1 cellular context compared by ENCODE assay signal in genomic region chr5:109989994-109990722, GRCh38.
TF ChIP-seq lines count a peak whose summit lies in the region.

No MANE protein-coding gene starts in this region.

TF ChIP-seq in HepG2, 621 proteins besides CTCF, POLR2A, EP300 and RAD21 (continued from another document and continues in another):
- TF ChIP-seq RNF219 (CRISPR knock-in tag; IDR thresholded peaks at IDR 0.05) = no peak
- TF ChIP-seq KDM6A (CRISPR knock-in tag; IDR thresholded peaks at IDR 0.05; ENCODE audit: low read depth) = peak; percentile 84
- no peak for TF ChIP-seq FOXA1 (IDR thresholded peaks at IDR 0.05)
- TF ChIP-seq FOXA1 (CRISPR knock-in tag; IDR thresholded peaks at IDR 0.05) = peak; percentile 31; the same call in 1 of the 2 replicates
- TF ChIP-seq GMEB2 (CRISPR knock-in tag; IDR thresholded peaks at IDR 0.05; ENCODE audit: low read depth) = no peak
- peak in 1 of 2 experiments; percentile 38; a peak in 1 of 4 replicates for TF ChIP-seq KLF16 (CRISPR knock-in tag; IDR thresholded peaks at IDR 0.05)
- TF ChIP-seq SP1 (IDR thresholded peaks at IDR 0.05) = no peak
- no peak for TF ChIP-seq SP1 (CRISPR knock-in tag; IDR thresholded peaks at IDR 0.05)
- no peak for TF ChIP-seq HMGXB3 (CRISPR knock-in tag; IDR thresholded peaks at IDR 0.05; ENCODE audit: borderline replicate concordance)
- peak; percentile 47; the same call in 1 of the 2 replicates for TF ChIP-seq HNF1B (CRISPR knock-in tag; IDR thresholded peaks at IDR 0.05)
- TF ChIP-seq CBX5 (CRISPR knock-in tag; IDR thresholded peaks at IDR 0.05; ENCODE audit: borderline replicate concordance) = no peak
- no peak for TF ChIP-seq CSRNP1 (CRISPR knock-in tag; IDR thresholded peaks at IDR 0.05)
- TF ChIP-seq HNF4A (CRISPR knock-in tag; IDR thresholded peaks at IDR 0.05) = peak; percentile 91
- TF ChIP-seq ZNF275 (CRISPR knock-in tag; IDR thresholded peaks at IDR 0.05; ENCODE audit: borderline replicate concordance) = no peak
- TF ChIP-seq NCOA2 (CRISPR knock-in tag; IDR thresholded peaks at IDR 0.05) = peak; percentile 88
- no peak for TF ChIP-seq NFYC (CRISPR knock-in tag; IDR thresholded peaks at IDR 0.05)
- peak; percentile 33; the same call in 1 of the 2 replicates for TF ChIP-seq FOXP4 (CRISPR knock-in tag; IDR thresholded peaks at IDR 0.05)
- no peak for TF ChIP-seq ZBTB44 (CRISPR knock-in tag; IDR thresholded peaks at IDR 0.05)
- no peak for TF ChIP-seq ZNF878 (CRISPR knock-in tag; IDR thresholded peaks at IDR 0.05)
- TF ChIP-seq ARID3A (IDR thresholded peaks at IDR 0.05; ENCODE audit: low read depth, low read length) = 0 out of 2 replicates have a peak, but pooled peaks have one; percentile 11
- no peak for TF ChIP-seq ZFP1 (CRISPR knock-in tag; IDR thresholded peaks at IDR 0.05)
